28 cellular contexts compared by ENCODE assay signal in genomic region chr18:42477261-42477660, GRCh38.
DNase-seq lines count a peak whose midpoint lies in the region; ATAC-seq, FAIRE-seq and TF ChIP-seq lines count a peak whose summit lies in the region.
"Had no signal": no experiment of that assay in that cellular context is flagged by ENCODE, and none has a peak within 500 bp of the region (broad histone marks: within the 10 kb centered on the region; RNA-seq: fewer than 3 reads in every experiment).

No MANE protein-coding gene starts in this region.

- no peak overlapping the region for H3K4ac ChIP-seq in mesendoderm (ENCODE audit: low read depth, low read length)

- intact Hi-C loops in colonic mucosa (cut with DNase I): no loop called here

- H3K27ac ChIP-seq in astrocyte (ENCODE audit: low read depth, low read length) (no peak overlapping the region), mesendoderm (ENCODE audit: low read depth, low read length) (no peak overlapping the region), colonic mucosa (no peak overlapping the region)
- H3K27ac ChIP-seq: A549; BLaER1 treated with 17β-estradiol and CSF1 and Interleukin-3, amounts not matched to agents 10 nM and 100 nM; SJSA1 had no signal

- H3K27me3 ChIP-seq in astrocyte (ENCODE audit: insufficient read depth, low read length): no peaks in the 10 kb centered on the region
- H3K27me3 ChIP-seq in mesendoderm (ENCODE audit: insufficient read depth, low read length, poor library complexity): no peaks in the 10 kb centered on the region
- no peaks in the 10 kb centered on the region for H3K27me3 ChIP-seq in colonic mucosa
- H3K27me3 ChIP-seq: BLaER1 treated with 17β-estradiol and CSF1 and Interleukin-3, amounts not matched to agents 10 nM and 100 nM; SJSA1 had no signal

- no peaks in the 10 kb centered on the region for H3K79me1 ChIP-seq in mesendoderm (ENCODE audit: low read length)

- DNase-seq in M059J (ENCODE audit: low read depth) (peak; percentile 18), astrocyte (ENCODE audit: low read depth) (peak; percentile 9), iris pigment epithelial cell (ENCODE audit: low read depth) (peak; percentile 2), nephron progenitor cell (no peak), mesendoderm (no peak), colonic mucosa (no peak)
- DNase-seq: AML-193; CD4-positive, alpha-beta T cell; DMS79; EL; GDM1; HCEC 1CT; KG1; NCI-H1048; NCI-H1417 treated with DMSO at 0.1 percent for 48 hours; NCI-H2081; NCI-H345; NCI-H510A treated with DMSO at 0.1 percent for 48 hours; NCI-H748 treated with DMSO at 0.1 percent for 48 hours; NK-92 treated with Interleukin-12 subunit alpha and Interleukin-12 subunit beta, amount 100 ng/mL, for 24 hours; PC-3 had no signal

- no peak overlapping the region for H2AFZ ChIP-seq in astrocyte (ENCODE audit: low read depth, low read length)

- H3K4me3 Mint-ChIP-seq in astrocyte (ENCODE audit: unreplicated experiment) (no peak overlapping the region), nephron progenitor cell (no peak overlapping the region)
- H3K4me3 Mint-ChIP-seq: CD4-positive, alpha-beta T cell had no signal

- no peaks in the 10 kb centered on the region for H3K9me3 ChIP-seq in astrocyte (ENCODE audit: insufficient read depth, low read depth, low read length)
- no peaks in the 10 kb centered on the region for H3K9me3 ChIP-seq in colonic mucosa
- H3K9me3 ChIP-seq: A549; BLaER1 treated with 17β-estradiol and CSF1 and Interleukin-3, amounts not matched to agents 10 nM and 100 nM; SJSA1 had no signal

- H2AK5ac ChIP-seq in mesendoderm (ENCODE audit: low read length): no peak overlapping the region

- no peaks in the 10 kb centered on the region for H4K20me1 ChIP-seq in astrocyte (ENCODE audit: insufficient read depth, low read length)
- H4K20me1 ChIP-seq: BLaER1 treated with 17β-estradiol and CSF1 and Interleukin-3, amounts not matched to agents 10 nM and 100 nM had no signal

- H3K4me1 ChIP-seq in astrocyte (ENCODE audit: insufficient read depth, low read length): no peaks in the 10 kb centered on the region
- no peaks in the 10 kb centered on the region for H3K4me1 ChIP-seq in mesendoderm (ENCODE audit: control insufficient read depth, low read depth, low read length)
- no peaks in the 10 kb centered on the region for H3K4me1 ChIP-seq in colonic mucosa
- H3K4me1 ChIP-seq: A549; BLaER1 treated with 17β-estradiol and CSF1 and Interleukin-3, amounts not matched to agents 10 nM and 100 nM; SJSA1 had no signal

- no peaks in the 10 kb centered on the region for H3K79me2 ChIP-seq in astrocyte (ENCODE audit: insufficient read depth, low read length)
- H3K79me2 ChIP-seq in mesendoderm (ENCODE audit: control insufficient read depth, insufficient read depth, low read length): no peaks in the 10 kb centered on the region

- H3K27me3 Mint-ChIP-seq in astrocyte (ENCODE audit: low read depth, unreplicated experiment) (no peaks in the 10 kb centered on the region), nephron progenitor cell (ENCODE audit: low read depth, poor library complexity) (peaks cover 2% of the 10 kb centered on the region)
- H3K27me3 Mint-ChIP-seq: CD4-positive, alpha-beta T cell had no signal

- H3K4me2 ChIP-seq in astrocyte (ENCODE audit: low read length) (no peak overlapping the region), mesendoderm (ENCODE audit: low read length) (no peak overlapping the region)
- H3K4me2 ChIP-seq: A549; BLaER1 treated with 17β-estradiol and CSF1 and Interleukin-3, amounts not matched to agents 10 nM and 100 nM had no signal

- H3K4me3 ChIP-seq in astrocyte (ENCODE audit: insufficient read depth, low read depth, low read length) (no peak overlapping the region), mesendoderm (ENCODE audit: low read length) (no peak overlapping the region), colonic mucosa (no peak overlapping the region)
- H3K4me3 ChIP-seq: A549; BLaER1 treated with 17β-estradiol and CSF1 and Interleukin-3, amounts not matched to agents 10 nM and 100 nM; GM12878; SJSA1 had no signal

- H3K4me1 Mint-ChIP-seq in astrocyte (ENCODE audit: low read depth, unreplicated experiment): no peaks in the 10 kb centered on the region
- H3K4me1 Mint-ChIP-seq in nephron progenitor cell: peaks cover 35% of the 10 kb centered on the region

- TF ChIP-seq CTCF in astrocyte (IDR thresholded peaks at IDR 0.05; ENCODE audit: insufficient read depth, low read depth, low read length) (no peak), nephron progenitor cell (IDR thresholded peaks at IDR 0.05) (no peak), colonic mucosa (IDR thresholded peaks at IDR 0.05) (no peak)

- no peak overlapping the region for H2BK15ac ChIP-seq in mesendoderm (replicated peaks; ENCODE audit: low read depth)

- H3K27ac Mint-ChIP-seq in astrocyte (ENCODE audit: unreplicated experiment) (no peak overlapping the region), nephron progenitor cell (peak overlapping the region; percentile 21)
- H3K27ac Mint-ChIP-seq: CD4-positive, alpha-beta T cell had no signal

- H3K9ac ChIP-seq in astrocyte (ENCODE audit: low read length) (no peak overlapping the region), mesendoderm (ENCODE audit: low read length) (no peak overlapping the region), colonic mucosa (ENCODE audit: low read depth in 2 of 2, low read length in 2 of 2) (no peak overlapping the region)
- H3K9ac ChIP-seq: BLaER1 treated with 17β-estradiol and CSF1 and Interleukin-3, amounts not matched to agents 10 nM and 100 nM had no signal

- H4K5ac ChIP-seq in mesendoderm (ENCODE audit: low read length): no peak overlapping the region

- H2BK120ac ChIP-seq in mesendoderm (ENCODE audit: low read depth, low read length): no peak overlapping the region

- no peak overlapping the region for H4K8ac ChIP-seq in mesendoderm (ENCODE audit: low read depth, low read length)

- no peak overlapping the region for H3K23ac ChIP-seq in mesendoderm (ENCODE audit: low read length)

- H3K9me3 Mint-ChIP-seq in astrocyte (ENCODE audit: unreplicated experiment) (no peaks in the 10 kb centered on the region), nephron progenitor cell (no peaks in the 10 kb centered on the region)
- H3K9me3 Mint-ChIP-seq: CD4-positive, alpha-beta T cell had no signal

- no peak overlapping the region for H3K56ac ChIP-seq in mesendoderm (ENCODE audit: low read length)

- H2BK5ac ChIP-seq in mesendoderm (ENCODE audit: low read length): no peak overlapping the region

- H3K36me3 ChIP-seq in astrocyte (ENCODE audit: insufficient read depth, low read length): no peaks in the 10 kb centered on the region
- H3K36me3 ChIP-seq in mesendoderm (ENCODE audit: control insufficient read depth, insufficient read depth, low read length): no peaks in the 10 kb centered on the region
- no peaks in the 10 kb centered on the region for H3K36me3 ChIP-seq in colonic mucosa
- H3K36me3 ChIP-seq: BLaER1 treated with 17β-estradiol and CSF1 and Interleukin-3, amounts not matched to agents 10 nM and 100 nM; SJSA1 had no signal

- H3K36me3 Mint-ChIP-seq in astrocyte (ENCODE audit: low read depth, unreplicated experiment): no peaks in the 10 kb centered on the region
- H3K36me3 Mint-ChIP-seq in nephron progenitor cell (ENCODE audit: low read depth): no peaks in the 10 kb centered on the region

- FAIRE-seq in astrocyte (lab: Jason Lieb, UNC): no peak
- FAIRE-seq: A549, GM12878, H1 had no signal

- no peak overlapping the region for H3K18ac ChIP-seq in mesendoderm (ENCODE audit: low read length)

- no peak for ATAC-seq in GM18502 (IDR thresholded peaks at IDR 0.05; ENCODE audit: poor library complexity, unreplicated experiment)
- ATAC-seq: A549, GM12878, PC-3, Right ventricle myocardium inferior had no signal

Comparison
In these comparisons a context has a peak if more than half of its experiments do, and no peak if none do; other contexts are left out.
1. DNase-seq: peak in M059J (single experiment), astrocyte (single experiment) and iris pigment epithelial cell (single experiment); none in nephron progenitor cell (single experiment), mesendoderm (single experiment) and colonic mucosa (single experiment).